ENCODE assay signal across 8 cellular contexts in the genomic region with DNA sequence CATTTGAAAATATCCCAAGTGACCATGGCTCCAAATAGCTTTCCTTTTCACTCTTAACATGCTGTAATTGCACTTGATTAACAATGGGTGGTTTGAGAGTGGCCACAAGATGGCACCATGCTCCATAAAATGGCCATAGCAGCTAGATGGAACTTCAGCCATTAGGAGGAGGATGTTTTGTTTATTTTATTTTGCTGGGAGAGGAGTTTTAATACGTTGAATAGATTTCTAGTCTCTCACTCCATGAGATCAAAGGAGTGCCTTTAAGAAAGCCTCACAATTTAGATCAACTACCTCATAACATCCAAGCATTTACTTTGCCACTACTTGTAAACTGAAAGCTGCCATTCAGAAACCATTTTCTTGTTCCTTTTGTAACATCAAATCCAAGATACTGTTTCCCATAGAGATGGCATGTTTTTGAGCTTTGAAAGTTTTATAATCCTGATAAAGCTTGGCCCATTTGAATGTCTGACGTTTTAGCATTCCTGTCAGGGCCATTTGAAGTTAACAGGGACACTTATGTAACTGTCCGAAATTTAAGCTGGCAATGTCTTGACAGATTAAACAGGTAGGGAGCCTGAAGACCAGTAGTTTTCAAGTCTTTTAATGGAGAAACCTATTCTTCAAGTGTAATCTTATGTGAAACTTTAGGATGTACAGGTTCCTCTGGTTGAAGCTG.
DNase-seq lines count a peak whose midpoint lies in the region; ATAC-seq lines count a peak whose summit lies in the region.

No MANE protein-coding gene starts in this region.

- H3K4me3 Mint-ChIP-seq in central memory CD8-positive, alpha-beta T cell, result no peak overlapping the region

- DNase-seq in SIG-M5 treated with dmso at 0.1 percent for 504 hours (lab: John Stamatoyannopoulos, UW; ENCODE audit: unreplicated experiment) (peak; percentile 69), SIG-M5 (lab: John Stamatoyannopoulos, UW) (no peak), NCI-H2107 treated with DMSO at 0.1 percent for 48 hours (lab: John Stamatoyannopoulos, UW; ENCODE audit: unreplicated experiment) (peak; percentile 57), UCSD-AML1 (lab: John Stamatoyannopoulos, UW; ENCODE audit: unreplicated experiment) (peak; percentile 53)
- DNase-seq in central memory CD8-positive, alpha-beta T cell (ENCODE audit: low spot score in 2 of 2), result peak; percentile 57 to 61
- peak; percentile 74 for DNase-seq in stimulated activated CD4-positive, alpha-beta T cell treated with anti-CD3 and anti-CD28 coated beads, Interleukin-4, amount 100 ng/mL, for 24 hours

- H3K36me3 Mint-ChIP-seq in central memory CD8-positive, alpha-beta T cell (ENCODE audit: insufficient read depth), result peaks cover 4% of the 10 kb centered on the region

- peaks cover 8% of the 10 kb centered on the region for H3K4me1 Mint-ChIP-seq in central memory CD8-positive, alpha-beta T cell

- H3K27me3 ChIP-seq in layer of hippocampus (ENCODE audit: control insufficient read depth, insufficient read depth, low read length), result no peaks in the 10 kb centered on the region

- no peaks in the 10 kb centered on the region for H3K27me3 Mint-ChIP-seq in central memory CD8-positive, alpha-beta T cell

- peak overlapping the region; percentile 94 for H3K27ac ChIP-seq in layer of hippocampus (ENCODE audit: low read depth, low read length)

- ATAC-seq in central memory CD8-positive, alpha-beta T cell (replicated peaks; ENCODE audit: extremely low read depth, poor library complexity, severe bottlenecking), result no peak
- ATAC-seq in GM21360 (IDR thresholded peaks at IDR 0.05; ENCODE audit: unreplicated experiment), result no peak

- peak overlapping the region; percentile 51 for H3K27ac Mint-ChIP-seq in central memory CD8-positive, alpha-beta T cell (ENCODE audit: low read depth)

- H3K9me3 Mint-ChIP-seq in central memory CD8-positive, alpha-beta T cell, result no peaks in the 10 kb centered on the region
